9 cellular contexts compared by ENCODE assay signal in genomic region chr5:139787257-139787567, GRCh38. TPM values are rescaled to one million over a fixed set of nuclear protein-coding genes. Genes with fewer than 3 reads are reported as not detected.
A peak's percentile ranks its signal among the peaks of the same experiment; 100 is the strongest.
DNase-seq lines count a peak whose midpoint lies in the region; ATAC-seq, FAIRE-seq and TF ChIP-seq lines count a peak whose summit lies in the region.
"Had no signal": no experiment of that assay in that cellular context is flagged by ENCODE, and none has a peak within 500 bp of the region (broad histone marks: within the 10 kb centered on the region; RNA-seq: fewer than 3 reads in every experiment).

No MANE protein-coding gene starts in this region.

- peak overlapping the region; percentile 97 for H2AFZ ChIP-seq in astrocyte (ENCODE audit: low read depth, low read length)

- intact Hi-C loops in CD14-positive monocyte (cut with micrococcal nuclease), result loop anchor here (2.0 to 10.0 kb wide), 3 partner anchors 78 to 368 kb away; no protein-coding TSS in a partner anchor

- no peaks in the 10 kb centered on the region for H3K36me3 Mint-ChIP-seq in CD14-positive monocyte
- no peaks in the 10 kb centered on the region for H3K36me3 Mint-ChIP-seq in HFFc6 (ENCODE audit: low read depth)
- H3K36me3 Mint-ChIP-seq in astrocyte (ENCODE audit: low read depth, unreplicated experiment), result peaks cover 3% of the 10 kb centered on the region
- H3K36me3 Mint-ChIP-seq in neural crest cell (ENCODE audit: low read depth), result no peaks in the 10 kb centered on the region
- H3K36me3 Mint-ChIP-seq in activated CD4-positive, alpha-beta memory T cell treated with anti-CD3 and anti-CD28 coated beads, Interleukin-2, amount 10 ng/mL, durations not matched to agents 7 days and 5 days (ENCODE audit: low read depth), result no peaks in the 10 kb centered on the region

- no peak overlapping the region for H3K4me3 ChIP-seq in astrocyte (ENCODE audit: insufficient read depth, low read depth, low read length)

- CTCF ChIA-PET in activated CD4-positive, alpha-beta memory T cell treated with anti-CD3 and anti-CD28 coated beads, Interleukin-2, amount 10 ng/mL, durations not matched to agents 7 days and 5 days (lab: Charles Lee), result interaction anchor here (0.6 to 7.6 kb wide), 42 partner anchors 8 to 374 kb away, joined by 3 to 170 read pairs (median 4); partner anchors contain the start of gene PSD2

- H3K4me2 ChIP-seq in astrocyte (ENCODE audit: low read length), result peak overlapping the region; percentile 100

- H3K9me3 ChIP-seq in astrocyte (ENCODE audit: insufficient read depth, low read depth, low read length), result no peaks in the 10 kb centered on the region

- peaks cover 7% of the 10 kb centered on the region for H3K4me1 Mint-ChIP-seq in CD14-positive monocyte
- no peaks in the 10 kb centered on the region for H3K4me1 Mint-ChIP-seq in HFFc6 (ENCODE audit: low read depth)
- peaks cover 4% of the 10 kb centered on the region for H3K4me1 Mint-ChIP-seq in astrocyte (ENCODE audit: low read depth, unreplicated experiment)
- peaks cover 4% of the 10 kb centered on the region for H3K4me1 Mint-ChIP-seq in neural crest cell
- peaks cover 4% of the 10 kb centered on the region for H3K4me1 Mint-ChIP-seq in activated CD4-positive, alpha-beta memory T cell treated with anti-CD3 and anti-CD28 coated beads, Interleukin-2, amount 10 ng/mL, durations not matched to agents 7 days and 5 days

- no peak for TF ChIP-seq CTCF in CD14-positive monocyte (IDR thresholded peaks at IDR 0.05)
- TF ChIP-seq CTCF in HFFc6 (IDR thresholded peaks at IDR 0.05), result no peak
- no peak for TF ChIP-seq CTCF in astrocyte (IDR thresholded peaks at IDR 0.05; ENCODE audit: insufficient read depth, low read depth, low read length)
- TF ChIP-seq CTCF in neural crest cell (conservative IDR thresholded peaks at IDR 0.05), result no peak

- POLR2A ChIA-PET in activated CD4-positive, alpha-beta memory T cell treated with anti-CD3 and anti-CD28 coated beads, Interleukin-2, amount 10 ng/mL, durations not matched to agents 7 days and 5 days (lab: Charles Lee), result interaction anchor here (1.0 to 1.6 kb wide), 2 partner anchors 12 to 182 kb away, joined by 3 to 5 read pairs; no protein-coding TSS in a partner anchor

- peaks cover 3% of the 10 kb centered on the region for H3K4me1 ChIP-seq in astrocyte (ENCODE audit: insufficient read depth, low read length)

- FAIRE-seq in astrocyte (lab: Jason Lieb, UNC), result no peak
- FAIRE-seq: islet of Langerhans had no signal

- H3K27me3 Mint-ChIP-seq in CD14-positive monocyte (ENCODE audit: low read depth in 3 of 3) (peaks cover 34 to 66% (median 50%) of the 10 kb centered on the region in 3 donors), HFFc6 (ENCODE audit: insufficient read depth) (peaks cover 27% of the 10 kb centered on the region), astrocyte (ENCODE audit: low read depth, unreplicated experiment) (peaks cover 51% of the 10 kb centered on the region), neural crest cell (ENCODE audit: low read depth) (peaks cover 59% of the 10 kb centered on the region)
- peaks cover 28% of the 10 kb centered on the region for H3K27me3 Mint-ChIP-seq in activated CD4-positive, alpha-beta memory T cell treated with anti-CD3 and anti-CD28 coated beads, Interleukin-2, amount 10 ng/mL, durations not matched to agents 7 days and 5 days

- H3K27me3 ChIP-seq in astrocyte (ENCODE audit: insufficient read depth, low read length), result peaks cover 9% of the 10 kb centered on the region

- H4K20me1 ChIP-seq in astrocyte (ENCODE audit: insufficient read depth, low read length), result no peaks in the 10 kb centered on the region

- H3K27ac ChIP-seq in astrocyte (ENCODE audit: low read depth, low read length), result no peak overlapping the region

- H3K27ac Mint-ChIP-seq in CD14-positive monocyte (no peak overlapping the region), HFFc6 (no peak overlapping the region), astrocyte (ENCODE audit: unreplicated experiment) (no peak overlapping the region), neural crest cell (ENCODE audit: unreplicated experiment) (no peak overlapping the region)
- H3K27ac Mint-ChIP-seq in activated CD4-positive, alpha-beta memory T cell treated with anti-CD3 and anti-CD28 coated beads, Interleukin-2, amount 10 ng/mL, durations not matched to agents 7 days and 5 days, result no peak overlapping the region

- ATAC-seq in GM21786 (IDR thresholded peaks at IDR 0.05; ENCODE audit: unreplicated experiment), result no peak
- no peak for ATAC-seq in HG03095 (IDR thresholded peaks at IDR 0.05; ENCODE audit: unreplicated experiment)

- H3K9me3 Mint-ChIP-seq in CD14-positive monocyte (peaks cover 0 to 3% (median 0%) of the 10 kb centered on the region in 7 donors), HFFc6 (no peaks in the 10 kb centered on the region), astrocyte (ENCODE audit: unreplicated experiment) (no peaks in the 10 kb centered on the region), neural crest cell (no peaks in the 10 kb centered on the region)
- no peaks in the 10 kb centered on the region for H3K9me3 Mint-ChIP-seq in activated CD4-positive, alpha-beta memory T cell treated with anti-CD3 and anti-CD28 coated beads, Interleukin-2, amount 10 ng/mL, durations not matched to agents 7 days and 5 days

- H3K4me3 Mint-ChIP-seq in CD14-positive monocyte (peak overlapping the region; percentile 85 to 92), HFFc6 (peak overlapping the region; percentile 91; the same call in 1 of the 2 replicates), astrocyte (ENCODE audit: unreplicated experiment) (peak overlapping the region; percentile 94), neural crest cell (peak overlapping the region; percentile 90)
- no peak overlapping the region for H3K4me3 Mint-ChIP-seq in activated CD4-positive, alpha-beta memory T cell treated with anti-CD3 and anti-CD28 coated beads, Interleukin-2, amount 10 ng/mL, durations not matched to agents 7 days and 5 days

- H3K9ac ChIP-seq in astrocyte (ENCODE audit: low read length), result no peak overlapping the region

- DNase-seq in CD14-positive monocyte (ENCODE audit: low spot score), result no peak
- DNase-seq in HFFc6, result no peak
- no peak for DNase-seq in astrocyte (ENCODE audit: low read depth)
- no peak for DNase-seq in neural crest cell (ENCODE audit: low read depth, low spot score)
- no peak for DNase-seq in activated CD4-positive, alpha-beta memory T cell treated with anti-CD3 and anti-CD28 coated beads, Interleukin-2, amount 10 ng/mL, durations not matched to agents 7 days and 5 days
- no peak for DNase-seq in activated naive CD4-positive, alpha-beta T cell treated with Interleukin-2 at 50 U/mL for 16 hours

- no peaks in the 10 kb centered on the region for H3K79me2 ChIP-seq in astrocyte (ENCODE audit: insufficient read depth, low read length)

- no peaks in the 10 kb centered on the region for H3K36me3 ChIP-seq in astrocyte (ENCODE audit: insufficient read depth, low read length)

RNA-seq across cellular contexts. Expression of gene PSD2, which starts 8.4 kb away (rescaled TPM):
- not detected for polyA plus RNA-seq in CD14-positive monocyte
- under 1 TPM in 5 of 6 experiments, not detected in 1; 0.02 to 0.14 (median 0.07) TPM for total RNA-seq in HFFc6 (2021; fragmentation: NEBNext Ultra II Directional; extraction: Animal tissue kit (Norgen Biotek cat#: 25700))
- total RNA-seq in astrocyte (0.25 and 0.31 TPM in 2 replicates), neural crest cell (0.66 and 0.68 TPM in 2 replicates)
- not detected for total RNA-seq in activated CD4-positive, alpha-beta memory T cell treated with anti-CD3 and anti-CD28 coated beads, Interleukin-2, amount 10 ng/mL, durations not matched to agents 7 days and 5 days
